ENCODE assay signal across 13 cellular contexts in the genomic region with DNA sequence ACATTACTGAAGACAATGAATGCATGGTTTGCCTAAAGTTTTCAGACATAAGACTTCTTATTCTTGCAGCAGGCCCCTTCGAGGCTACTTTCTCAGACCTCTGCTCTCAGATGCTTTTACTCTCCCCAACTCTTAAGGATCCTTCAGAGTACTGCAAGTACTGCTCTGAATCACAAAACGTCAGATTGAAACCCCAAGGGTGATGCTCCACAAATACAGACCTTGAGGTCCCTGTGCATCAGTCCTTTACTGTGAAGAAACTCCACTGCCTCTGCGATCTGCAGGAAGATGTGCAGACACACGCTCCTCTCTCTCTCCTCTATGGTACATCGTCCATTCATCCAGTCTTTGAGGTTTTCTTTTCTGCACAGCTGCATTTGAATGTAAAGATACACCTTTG. TPM values are rescaled to one million over a fixed set of nuclear protein-coding genes. Genes with fewer than 3 reads are reported as not detected.
DNase-seq lines count a peak whose midpoint lies in the region; ATAC-seq, FAIRE-seq and TF ChIP-seq lines count a peak whose summit lies in the region.
"Had no signal": no experiment of that assay in that cellular context is flagged by ENCODE, and none has a peak within 500 bp of the region (broad histone marks: within the 10 kb centered on the region; RNA-seq: fewer than 3 reads in every experiment).

No MANE protein-coding gene starts in this region.

- ATAC-seq in GM18858 (IDR thresholded peaks at IDR 0.05; ENCODE audit: unreplicated experiment) (peak; percentile 90), GM21515 (IDR thresholded peaks at IDR 0.05; ENCODE audit: unreplicated experiment) (peak; percentile 78), HG03045 (IDR thresholded peaks at IDR 0.05; ENCODE audit: unreplicated experiment) (peak; percentile 77)
- ATAC-seq: T-cell had no signal

- peaks cover 29% of the 10 kb centered on the region for H3K36me3 Mint-ChIP-seq in astrocyte (ENCODE audit: low read depth, unreplicated experiment)

- peaks cover 23% of the 10 kb centered on the region for H4K20me1 ChIP-seq in astrocyte (ENCODE audit: insufficient read depth, low read length)

- H2AFZ ChIP-seq in astrocyte (ENCODE audit: low read depth, low read length): no peak overlapping the region

- peaks cover 9% of the 10 kb centered on the region for H3K79me2 ChIP-seq in astrocyte (ENCODE audit: insufficient read depth, low read length)

- no peaks in the 10 kb centered on the region for H3K4me1 ChIP-seq in astrocyte (ENCODE audit: insufficient read depth, low read length)

- no peak overlapping the region for H3K27ac ChIP-seq in astrocyte (ENCODE audit: low read depth, low read length)

- DNase-seq in astrocyte (ENCODE audit: low read depth) (no peak), dermis blood vessel endothelial cell (no peak), islet precursor cell (no peak), iPS-NIHi7 (ENCODE audit: extremely low spot score) (no peak), midbrain (lab: John Stamatoyannopoulos, UW) (no peak)
- DNase-seq: anterior cingulate cortex, hypothalamus, OCI-M1, T-cell had no signal

- H3K4me3 Mint-ChIP-seq in astrocyte (ENCODE audit: unreplicated experiment): no peak overlapping the region
- H3K4me3 Mint-ChIP-seq: T-cell had no signal

- H3K9me3 ChIP-seq in astrocyte (ENCODE audit: insufficient read depth, low read depth, low read length): no peaks in the 10 kb centered on the region

- H3K9ac ChIP-seq in astrocyte (ENCODE audit: low read length): no peak overlapping the region

- no peaks in the 10 kb centered on the region for H3K4me1 Mint-ChIP-seq in astrocyte (ENCODE audit: low read depth, unreplicated experiment)

- H3K27me3 ChIP-seq in astrocyte (ENCODE audit: insufficient read depth, low read length): no peaks in the 10 kb centered on the region

- no peak overlapping the region for H3K4me3 ChIP-seq in astrocyte (ENCODE audit: insufficient read depth, low read depth, low read length)

- no peaks in the 10 kb centered on the region for H3K9me3 Mint-ChIP-seq in astrocyte (ENCODE audit: unreplicated experiment)
- H3K9me3 Mint-ChIP-seq: T-cell had no signal

- peak overlapping the region; percentile 43 for H3K27ac Mint-ChIP-seq in astrocyte (ENCODE audit: unreplicated experiment)
- H3K27ac Mint-ChIP-seq: T-cell had no signal

- no peak for FAIRE-seq in astrocyte (lab: Jason Lieb, UNC)
- FAIRE-seq: endothelial cell of umbilical vein had no signal

- no peaks in the 10 kb centered on the region for H3K27me3 Mint-ChIP-seq in astrocyte (ENCODE audit: low read depth, unreplicated experiment)
- H3K27me3 Mint-ChIP-seq: T-cell had no signal

- peaks cover 46% of the 10 kb centered on the region for H3K36me3 ChIP-seq in astrocyte (ENCODE audit: insufficient read depth, low read length)

- TF ChIP-seq CTCF in astrocyte (IDR thresholded peaks at IDR 0.05; ENCODE audit: insufficient read depth, low read depth, low read length): no peak

- H3K4me2 ChIP-seq in astrocyte (ENCODE audit: low read length): no peak overlapping the region

RNA-seq across cellular contexts. Expression of a gene that starts 52.8 kb away (rescaled TPM):
- total RNA-seq in astrocyte (26.3 and 27.1 TPM in 2 replicates), dermis blood vessel endothelial cell (19.7 and 30.1 TPM in 2 replicates)
